Comparison of ENCODE assay signal across 10 cellular contexts in the genomic region with DNA sequence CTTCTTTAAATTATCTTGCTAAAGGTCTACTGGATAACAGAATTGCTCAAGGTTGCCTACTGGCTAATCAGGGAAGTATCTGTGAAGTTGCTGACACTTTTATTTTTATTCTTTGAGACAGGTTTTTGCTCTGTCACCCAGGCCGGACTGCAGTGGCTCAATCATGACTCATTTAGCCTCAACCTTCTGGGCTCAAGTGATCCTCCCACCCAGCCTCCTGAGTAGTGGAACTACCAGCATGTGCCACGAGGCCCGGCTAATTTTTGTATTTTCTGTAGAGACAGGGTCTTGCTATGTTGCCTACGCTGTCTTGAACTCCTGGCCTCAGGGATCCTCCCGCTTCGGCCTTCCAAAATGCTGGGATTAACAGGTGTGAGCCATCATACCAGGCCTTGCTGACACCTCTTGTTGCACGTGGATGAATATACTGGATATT. TPM values are rescaled to one million over a fixed set of nuclear protein-coding genes. Genes with fewer than 3 reads are reported as not detected.
DNase-seq lines count a peak whose midpoint lies in the region; ATAC-seq and TF ChIP-seq lines count a peak whose summit lies in the region.
"Had no signal": no experiment of that assay in that cellular context is flagged by ENCODE, and none has a peak within 500 bp of the region (broad histone marks: within the 10 kb centered on the region; RNA-seq: fewer than 3 reads in every experiment).

No MANE protein-coding gene starts in this region.

- no peaks in the 10 kb centered on the region for H3K9me3 ChIP-seq in vagina

- no peaks in the 10 kb centered on the region for H3K9me3 Mint-ChIP-seq in activated T-cell treated with anti-CD3 and anti-CD28 coated beads, Interleukin-2, amount 50 U/mL, for 24 hours

- DNase-seq in stimulated activated CD4-positive, alpha-beta T cell treated with anti-CD3 and anti-CD28 coated beads, Interleukin-15, amount 100 ng/mL, for 24 hours = peak; percentile 42
- no peak for DNase-seq in stimulated activated CD4-positive, alpha-beta T cell treated with anti-CD3 and anti-CD28 coated beads, Interleukin-12 subunit alpha, Interleukin-12 subunit beta, amount 100 ng/mL, for 4 hours
- DNase-seq in activated T-cell treated with anti-CD3 and anti-CD28 coated beads, Interleukin-2, amount 50 U/mL, for 24 hours = no peak
- DNase-seq in left lobe of liver (ENCODE audit: low spot score) = no peak
- no peak for DNase-seq in mucosa of gallbladder (ENCODE audit: low spot score)
- DNase-seq in NCI-H1694 treated with DMSO at 0.1 percent for 48 hours (lab: John Stamatoyannopoulos, UW) = no peak
- DNase-seq in vagina (ENCODE audit: extremely low spot score in 2 of 2) = no peak
- DNase-seq: DND-41, NCI-H1105 had no signal

- H3K4me1 Mint-ChIP-seq in activated T-cell treated with anti-CD3 and anti-CD28 coated beads, Interleukin-2, amount 50 U/mL, for 24 hours (ENCODE audit: low read depth) = peaks cover 87% of the 10 kb centered on the region

- no peak overlapping the region for H3K4me3 ChIP-seq in vagina

- ATAC-seq in left lobe of liver (peak; percentile 48), GM21717 (IDR thresholded peaks at IDR 0.05; ENCODE audit: unreplicated experiment) (no peak)

- H3K27ac Mint-ChIP-seq in activated T-cell treated with anti-CD3 and anti-CD28 coated beads, Interleukin-2, amount 50 U/mL, for 24 hours = peak overlapping the region; percentile 74

- H3K27me3 ChIP-seq in vagina = no peaks in the 10 kb centered on the region

- H3K36me3 Mint-ChIP-seq in activated T-cell treated with anti-CD3 and anti-CD28 coated beads, Interleukin-2, amount 50 U/mL, for 24 hours (ENCODE audit: low read depth) = peaks cover 14% of the 10 kb centered on the region

- peaks cover 56% of the 10 kb centered on the region for H3K4me1 ChIP-seq in vagina

- no peak for TF ChIP-seq POLR2A in vagina (IDR thresholded peaks at IDR 0.05)

- TF ChIP-seq CTCF in vagina (IDR thresholded peaks at IDR 0.05) = no peak

- H3K4me3 Mint-ChIP-seq in activated T-cell treated with anti-CD3 and anti-CD28 coated beads, Interleukin-2, amount 50 U/mL, for 24 hours = no peak overlapping the region

- no peaks in the 10 kb centered on the region for H3K27me3 Mint-ChIP-seq in activated T-cell treated with anti-CD3 and anti-CD28 coated beads, Interleukin-2, amount 50 U/mL, for 24 hours

- intact Hi-C loops in vagina (cut with DNase I) = no loop called here

- no peak overlapping the region for H3K27ac ChIP-seq in vagina

- no peaks in the 10 kb centered on the region for H3K36me3 ChIP-seq in vagina

RNA-seq across cellular contexts. Expression of gene GLG1, which starts 43.1 kb away (rescaled TPM):
- 49.6 TPM for total RNA-seq in left lobe of liver
- 229 TPM for total RNA-seq in mucosa of gallbladder
- 76.9 TPM for total RNA-seq in vagina
